ENCODE assay signal across 18 cellular contexts in genomic region chrX:39653656-39654055, GRCh38.
A peak's percentile ranks its signal among the peaks of the same experiment; 100 is the strongest.
DNase-seq lines count a peak whose midpoint lies in the region; ATAC-seq, FAIRE-seq and TF ChIP-seq lines count a peak whose summit lies in the region.
"Had no signal": no experiment of that assay in that cellular context is flagged by ENCODE, and none has a peak within 500 bp of the region (broad histone marks: within the 10 kb centered on the region; RNA-seq: fewer than 3 reads in every experiment).

No MANE protein-coding gene starts in this region.

- FAIRE-seq in H1 (lab: Jason Lieb, UNC): peak; percentile 92

- H3K18ac ChIP-seq in H1 (ENCODE audit: extremely low read depth, low read length): no peak overlapping the region

- TF ChIP-seq EP300 in H1 (IDR thresholded peaks at IDR 0.05; ENCODE audit: borderline replicate concordance in 1 of 2, low read depth in 2 of 2, low read length in 2 of 2): no peak

- no peak overlapping the region for H2AFZ ChIP-seq in H1 (ENCODE audit: low read length)
- H2AFZ ChIP-seq: parathyroid adenoma had no signal

- no peak overlapping the region for H2BK15ac ChIP-seq in H1 (ENCODE audit: low read length)

- H2AK5ac ChIP-seq in H1 (ENCODE audit: low read depth, low read length): no peak overlapping the region

- H3K14ac ChIP-seq in H1 (ENCODE audit: insufficient read length): no peak overlapping the region

- H4K8ac ChIP-seq in H1 (ENCODE audit: extremely low read depth, insufficient read depth, low read length): no peak overlapping the region

- no peak overlapping the region for H3K27ac Mint-ChIP-seq in natural killer cell treated with Interleukin-12 subunit alpha and Interleukin-12 subunit beta and Interleukin-15 and Interleukin-18, amount 100 ng/mL, for 72 hours
- H3K27ac Mint-ChIP-seq: activated CD4-positive, alpha-beta memory T cell treated with anti-CD3 and anti-CD28 coated beads for 36 hours; activated T-helper 1 cell treated with anti-CD3 and anti-CD28 coated beads, Interleukin-12 subunit alpha, Interleukin-12 subunit beta, Interleukin-2, Interleukin-4 antibody, amounts not matched to agents 30 ng/mL and 10 ng/mL and 1 ng/mL, durations not matched to agents 14 hours and 24 hours and 36 hours had no signal

- H3K36me3 ChIP-seq in A673 (ENCODE audit: insufficient read depth, low read length, poor library complexity, severe bottlenecking) (no peaks in the 10 kb centered on the region), H1 (ENCODE audit: control insufficient read depth in 2 of 4, insufficient read depth in 4 of 4, low read length in 3 of 4) (no peaks in the 10 kb centered on the region), left lung (no peaks in the 10 kb centered on the region)
- H3K36me3 ChIP-seq: spleen, stomach had no signal

- intact Hi-C loops in A673 (cut with micrococcal nuclease; ENCODE audit: unreplicated experiment) (no loop called here), left lung (cut with DNase I) (no loop called here)

- ATAC-seq in natural killer cell treated with Interleukin-12 subunit alpha and Interleukin-12 subunit beta and Interleukin-15 and Interleukin-18, amount 100 ng/mL, for 72 hours: no peak
- no peak for ATAC-seq in stimulated activated naive CD8-positive, alpha-beta T cell treated with anti-CD3 and anti-CD28 coated beads, Interleukin-15, Interleukin-2, amounts not matched to agents 100 U/mL and 50 U/mL, for 24 hours
- ATAC-seq in left lung: no peak

- CTCF ChIA-PET in A673 (lab: Charles Lee) (no interaction called here), H1 (lab: Charles Lee; ENCODE audit: partially characterized antibody) (interaction anchor here (0.8 to 2.2 kb wide), 7 partner anchors 42 to 313 kb away, joined by 3 to 7 read pairs (median 4); no protein-coding TSS in a partner anchor)

- H3K27me3 Mint-ChIP-seq in natural killer cell treated with Interleukin-12 subunit alpha and Interleukin-12 subunit beta and Interleukin-15 and Interleukin-18, amount 100 ng/mL, for 72 hours: peaks cover 21 to 32% of the 10 kb centered on the region in 2 donors

- peak overlapping the region; percentile 48 for H3K27ac ChIP-seq in A673 (ENCODE audit: low read depth, low read length, poor library complexity, severe bottlenecking)
- peak overlapping the region; percentile 58; the same call in 1 of the 2 replicates for H3K27ac ChIP-seq in H1 (ENCODE audit: low read depth, low read length)
- no peak overlapping the region for H3K27ac ChIP-seq in left lung
- H3K27ac ChIP-seq: parathyroid adenoma, spleen, stomach had no signal

- no peak for TF ChIP-seq POLR2A in H1 (IDR thresholded peaks at IDR 0.05; ENCODE audit: control extremely low read depth in 1 of 2, low read depth in 2 of 2, low read length in 2 of 2)

- no peak overlapping the region for H2BK120ac ChIP-seq in H1 (replicated peaks; ENCODE audit: low read depth, low read length)

- H3K4me2 ChIP-seq in H1 (ENCODE audit: insufficient read depth in 1 of 2, low read depth in 2 of 2, low read length in 2 of 2): peak overlapping the region; percentile 53 to 65

- peak overlapping the region; percentile 71; the same call in 1 of the 2 replicates for H2BK5ac ChIP-seq in H1 (ENCODE audit: low read depth, low read length)

- no peak overlapping the region for H3K4me3 Mint-ChIP-seq in natural killer cell treated with Interleukin-12 subunit alpha and Interleukin-12 subunit beta and Interleukin-15 and Interleukin-18, amount 100 ng/mL, for 72 hours
- H3K4me3 Mint-ChIP-seq: activated CD4-positive, alpha-beta memory T cell treated with anti-CD3 and anti-CD28 coated beads for 36 hours; activated T-helper 1 cell treated with anti-CD3 and anti-CD28 coated beads, Interleukin-12 subunit alpha, Interleukin-12 subunit beta, Interleukin-2, Interleukin-4 antibody, amounts not matched to agents 30 ng/mL and 10 ng/mL and 1 ng/mL, durations not matched to agents 14 hours and 24 hours and 36 hours had no signal

- H2BK12ac ChIP-seq in H1 (ENCODE audit: low read depth, low read length): no peak overlapping the region

- no peaks in the 10 kb centered on the region for H3K9me3 Mint-ChIP-seq in natural killer cell treated with Interleukin-12 subunit alpha and Interleukin-12 subunit beta and Interleukin-15 and Interleukin-18, amount 100 ng/mL, for 72 hours
- H3K9me3 Mint-ChIP-seq: activated CD4-positive, alpha-beta memory T cell treated with anti-CD3 and anti-CD28 coated beads for 36 hours; activated T-helper 1 cell treated with anti-CD3 and anti-CD28 coated beads, Interleukin-12 subunit alpha, Interleukin-12 subunit beta, Interleukin-2, Interleukin-4 antibody, amounts not matched to agents 30 ng/mL and 10 ng/mL and 1 ng/mL, durations not matched to agents 14 hours and 24 hours and 36 hours had no signal

- peak overlapping the region; percentile 64 for H4K5ac ChIP-seq in H1 (ENCODE audit: insufficient read length, low read depth, low read length)

- no TSS peak for BruUV-seq in A673 (replicated peaks; lab: Mats Ljungman, UMichigan)

- H4K91ac ChIP-seq in H1 (replicated peaks; ENCODE audit: insufficient read length, low read length): peak overlapping the region; percentile 84

- no peaks in the 10 kb centered on the region for H3K79me1 ChIP-seq in H1 (ENCODE audit: low read depth, low read length)

- 0 out of 2 replicates have a peak overlapping the region, but pooled peaks have one; percentile 80 for H2BK20ac ChIP-seq in H1 (ENCODE audit: low read length)

- no peaks in the 10 kb centered on the region for H3K36me3 Mint-ChIP-seq in natural killer cell treated with Interleukin-12 subunit alpha and Interleukin-12 subunit beta and Interleukin-15 and Interleukin-18, amount 100 ng/mL, for 72 hours
- H3K36me3 Mint-ChIP-seq: activated CD4-positive, alpha-beta memory T cell treated with anti-CD3 and anti-CD28 coated beads for 36 hours had no signal

- TF ChIP-seq RAD21 in H1 (IDR thresholded peaks at IDR 0.05 in 1 of 2, conservative IDR thresholded peaks at IDR 0.05 in 1 of 2; ENCODE audit: low read depth in 2 of 2, low read length in 2 of 2): no peak

- H3K23ac ChIP-seq in H1 (ENCODE audit: insufficient read length): no peak overlapping the region

- H3K9me3 ChIP-seq in A673 (ENCODE audit: low read depth, low read length, poor library complexity, severe bottlenecking): no peaks in the 10 kb centered on the region
- no peaks in the 10 kb centered on the region for H3K9me3 ChIP-seq in H1 (ENCODE audit: insufficient read depth in 2 of 2, low read depth in 1 of 2, low read length in 1 of 2)
- H3K9me3 ChIP-seq in left lung: no peaks in the 10 kb centered on the region
- H3K9me3 ChIP-seq: spleen had no signal

- no peak overlapping the region for H3K4me3 ChIP-seq in A673 (ENCODE audit: low read depth, low read length, poor library complexity, severe bottlenecking)
- H3K4me3 ChIP-seq in H1 (ENCODE audit: extremely low read depth in 1 of 4, insufficient read depth in 2 of 4, low read depth in 3 of 4, low read length in 4 of 4): peak overlapping the region in 2 of 4 experiments; percentile 3 to 43; a peak in 3 of 8 replicates
- no peak overlapping the region for H3K4me3 ChIP-seq in left lung
- H3K4me3 ChIP-seq: spleen, stomach had no signal

- no peaks in the 10 kb centered on the region for H3K4me1 Mint-ChIP-seq in natural killer cell treated with Interleukin-12 subunit alpha and Interleukin-12 subunit beta and Interleukin-15 and Interleukin-18, amount 100 ng/mL, for 72 hours (ENCODE audit: low read depth in 2 of 2)

- no peaks in the 10 kb centered on the region for H3K23me2 ChIP-seq in H1 (ENCODE audit: low read depth, low read length)

- no peaks in the 10 kb centered on the region for H4K20me1 ChIP-seq in H1 (replicated peaks in 1 of 2; ENCODE audit: control insufficient read depth in 1 of 2, insufficient read depth in 2 of 2, low read length in 2 of 2)

- no peaks in the 10 kb centered on the region for H3K27me3 ChIP-seq in A673 (replicated peaks; ENCODE audit: insufficient read depth, low read depth, low read length, poor library complexity)
- H3K27me3 ChIP-seq in H1 (replicated peaks in 1 of 4; ENCODE audit: control insufficient read depth in 3 of 4, extremely low read depth in 1 of 4, insufficient read depth in 3 of 4, low read length in 3 of 4): no peaks in the 10 kb centered on the region
- peaks cover 0 to 7% of the 10 kb centered on the region in 2 donors for H3K27me3 ChIP-seq in left lung

- 3% methylated on average over 10 of the region's 11 CpGs; no CpG with 5 or more reads in 1 of the 2 experiments for WGBS in H1 (ENCODE audit: extremely low coverage in 1 of 2, insufficient coverage in 1 of 2, insufficient read length in 1 of 2, insufficient replicate concordance in 2 of 2, low coverage in 1 of 2, low lambda C conversion rate in 2 of 2, missing lambda C conversion rate in 1 of 2), 2 experiments

- H3K4ac ChIP-seq in H1 (replicated peaks; ENCODE audit: insufficient read length, low read depth, low read length): no peak overlapping the region

- DNase-seq in A673 (ENCODE audit: low spot score) (peak; percentile 63), NCI-H82 (lab: John Stamatoyannopoulos, UW) (peak; percentile 73), H1 (ENCODE audit: low read depth in 1 of 2, low spot score in 2 of 2) (peak; percentile 27 to 45), midbrain (lab: John Stamatoyannopoulos, UW) (peak; percentile 73), DMS153 treated with DMSO at 0.1 percent for 48 hours (lab: John Stamatoyannopoulos, UW; ENCODE audit: unreplicated experiment) (no peak), left lung (no peak)
- DNase-seq in natural killer cell treated with Interleukin-12 subunit alpha and Interleukin-12 subunit beta and Interleukin-15 and Interleukin-18, amount 100 ng/mL, for 72 hours (ENCODE audit: low spot score): no peak
- no peak for DNase-seq in stimulated activated naive CD8-positive, alpha-beta T cell treated with anti-CD3 and anti-CD28 coated beads, Interleukin-15, Interleukin-2, amounts not matched to agents 100 U/mL and 50 U/mL, for 24 hours
- DNase-seq: 8988T; activated CD4-positive, alpha-beta memory T cell treated with anti-CD3 and anti-CD28 coated beads for 36 hours; aorta; COR-L47; NCI-H187; NCI-H510A; spleen; stomach had no signal

- POLR2A ChIA-PET in A673 (lab: Charles Lee; ENCODE audit: low non-redundant PET) (no interaction called here), H1 (lab: Charles Lee; ENCODE audit: partially characterized antibody) (interaction anchor here (0.9 to 2.0 kb wide), 4 partner anchors 11 to 352 kb away, joined by 3 to 8 read pairs (median 4); no protein-coding TSS in a partner anchor)

- H3K9ac ChIP-seq in H1 (replicated peaks in 1 of 4; ENCODE audit: extremely low read depth in 1 of 4, low read depth in 3 of 4, low read length in 3 of 4): no peak overlapping the region
- H3K9ac ChIP-seq: parathyroid adenoma had no signal

- H3K4me1 ChIP-seq in A673 (ENCODE audit: insufficient read depth, low read length, poor library complexity, severe bottlenecking) (peaks cover 22% of the 10 kb centered on the region), H1 (replicated peaks in 1 of 4; ENCODE audit: control insufficient read depth in 3 of 4, insufficient read depth in 4 of 4, low read length in 3 of 4) (peaks cover 2 to 19% (median 7%) of the 10 kb centered on the region in 4 experiments), left lung (no peaks in the 10 kb centered on the region)
- H3K4me1 ChIP-seq: parathyroid adenoma, spleen, stomach had no signal

- H3K79me2 ChIP-seq in H1 (ENCODE audit: control insufficient read depth in 1 of 2, insufficient read depth in 2 of 2, low read length in 2 of 2): no peaks in the 10 kb centered on the region
- H3K79me2 ChIP-seq: parathyroid adenoma had no signal

- no peak overlapping the region for H3K56ac ChIP-seq in H1 (replicated peaks; ENCODE audit: insufficient read length, low read depth, low read length)

- TF ChIP-seq CTCF in A673 (conservative IDR thresholded peaks at IDR 0.05; ENCODE audit: low read depth, low read length) (no peak), H1 (IDR thresholded peaks at IDR 0.05; ENCODE audit: control extremely low read depth in 1 of 3, insufficient read depth in 1 of 3, low read depth in 1 of 3, low read length in 3 of 3) (no peak), left lung (IDR thresholded peaks at IDR 0.05) (no peak)

Comparison
In these comparisons a context has a peak if more than half of its experiments do, and no peak if none do; other contexts are left out.
1. DNase-seq: peak in A673 (single experiment), NCI-H82 (single experiment), H1 (2 of 2) and midbrain (single experiment); none in natural killer cell treated with Interleukin-12 subunit alpha and Interleukin-12 subunit beta and Interleukin-15 and Interleukin-18, amount 100 ng/mL, for 72 hours (single experiment), stimulated activated naive CD8-positive, alpha-beta T cell treated with anti-CD3 and anti-CD28 coated beads, Interleukin-15, Interleukin-2, amounts not matched to agents 100 U/mL and 50 U/mL, for 24 hours (single experiment), DMS153 treated with DMSO at 0.1 percent for 48 hours (single experiment) and left lung (0 of 2).
2. H3K27ac ChIP-seq: peak in A673 (single experiment) and H1 (single experiment); none in left lung (0 of 2).